1 cellular context compared by ENCODE assay signal in genomic region chr19:33139165-33139564, GRCh38.
TF ChIP-seq lines count a peak whose summit lies in the region.

No MANE protein-coding gene starts in this region.

TF ChIP-seq in GM23338, 12 proteins besides CTCF, POLR2A, EP300 and RAD21 (continued from another document):
- TF ChIP-seq, protein P1, sequence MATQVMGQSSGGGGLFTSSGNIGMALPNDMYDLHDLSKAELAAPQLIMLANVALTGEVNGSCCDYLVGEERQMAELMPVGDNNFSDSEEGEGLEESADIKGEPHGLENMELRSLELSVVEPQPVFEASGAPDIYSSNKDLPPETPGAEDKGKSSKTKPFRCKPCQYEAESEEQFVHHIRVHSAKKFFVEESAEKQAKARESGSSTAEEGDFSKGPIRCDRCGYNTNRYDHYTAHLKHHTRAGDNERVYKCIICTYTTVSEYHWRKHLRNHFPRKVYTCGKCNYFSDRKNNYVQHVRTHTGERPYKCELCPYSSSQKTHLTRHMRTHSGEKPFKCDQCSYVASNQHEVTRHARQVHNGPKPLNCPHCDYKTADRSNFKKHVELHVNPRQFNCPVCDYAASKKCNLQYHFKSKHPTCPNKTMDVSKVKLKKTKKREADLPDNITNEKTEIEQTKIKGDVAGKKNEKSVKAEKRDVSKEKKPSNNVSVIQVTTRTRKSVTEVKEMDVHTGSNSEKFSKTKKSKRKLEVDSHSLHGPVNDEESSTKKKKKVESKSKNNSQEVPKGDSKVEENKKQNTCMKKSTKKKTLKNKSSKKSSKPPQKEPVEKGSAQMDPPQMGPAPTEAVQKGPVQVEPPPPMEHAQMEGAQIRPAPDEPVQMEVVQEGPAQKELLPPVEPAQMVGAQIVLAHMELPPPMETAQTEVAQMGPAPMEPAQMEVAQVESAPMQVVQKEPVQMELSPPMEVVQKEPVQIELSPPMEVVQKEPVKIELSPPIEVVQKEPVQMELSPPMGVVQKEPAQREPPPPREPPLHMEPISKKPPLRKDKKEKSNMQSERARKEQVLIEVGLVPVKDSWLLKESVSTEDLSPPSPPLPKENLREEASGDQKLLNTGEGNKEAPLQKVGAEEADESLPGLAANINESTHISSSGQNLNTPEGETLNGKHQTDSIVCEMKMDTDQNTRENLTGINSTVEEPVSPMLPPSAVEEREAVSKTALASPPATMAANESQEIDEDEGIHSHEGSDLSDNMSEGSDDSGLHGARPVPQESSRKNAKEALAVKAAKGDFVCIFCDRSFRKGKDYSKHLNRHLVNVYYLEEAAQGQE (IDR thresholded peaks at IDR 0.05; ENCODE audit: unreplicated experiment), result no peak
